ENCODE assay signal across 1 cellular context in the genomic region with DNA sequence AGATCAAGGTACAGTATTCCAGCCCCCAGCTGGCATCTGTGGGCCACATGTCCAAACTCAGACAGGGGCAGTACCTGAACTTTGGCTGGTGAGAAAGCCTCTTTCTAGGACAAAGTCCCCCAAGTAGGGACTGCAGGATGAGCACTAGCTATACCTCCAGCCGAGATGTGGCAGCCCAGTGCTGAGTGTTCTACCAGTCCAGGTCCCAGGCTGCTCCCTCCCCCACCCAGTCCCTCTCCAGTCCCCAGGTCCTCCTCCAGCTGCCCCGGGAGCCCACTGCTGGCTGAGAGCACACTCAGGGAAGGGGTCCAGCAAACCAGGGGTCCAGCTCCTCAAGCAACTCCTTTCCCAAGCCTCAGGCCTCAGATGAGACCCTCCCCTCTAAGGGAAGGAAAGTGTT.
TF ChIP-seq lines count a peak whose summit lies in the region.

No MANE protein-coding gene starts in this region.

TF ChIP-seq in H1, 55 proteins besides CTCF, POLR2A, EP300 and RAD21:
- TF ChIP-seq SP4 (IDR thresholded peaks at IDR 0.05; ENCODE audit: low read length) (no peak), CBX8 (IDR thresholded peaks at IDR 0.05; ENCODE audit: borderline replicate concordance, low read depth, low read length) (no peak), YY1 (IDR thresholded peaks at IDR 0.05; ENCODE audit: low read depth, low read length) (no peak), SIX5 (IDR thresholded peaks at IDR 0.05; ENCODE audit: low read depth, low read length) (no peak), POLR2AphosphoS5 (IDR thresholded peaks at IDR 0.05; ENCODE audit: low read depth, low read length) (no peak), JUND (IDR thresholded peaks at IDR 0.05; ENCODE audit: low read length) (no peak), RXRA (IDR thresholded peaks at IDR 0.05; ENCODE audit: insufficient read depth, low read depth, low read length) (no peak), POU5F1 (IDR thresholded peaks at IDR 0.05; ENCODE audit: low read depth, low read length) (no peak), HDAC6 (IDR thresholded peaks at IDR 0.05; ENCODE audit: low read depth, low read length) (no peak), HDAC2 (IDR thresholded peaks at IDR 0.05; ENCODE audit: borderline replicate concordance in 1 of 2, low read depth in 2 of 2, low read length in 2 of 2) (no peak), SIN3A (conservative IDR thresholded peaks at IDR 0.05 in 1 of 2, IDR thresholded peaks at IDR 0.05 in 1 of 2; ENCODE audit: low read depth in 1 of 2, low read length in 2 of 2) (no peak), SRF (IDR thresholded peaks at IDR 0.05; ENCODE audit: low read depth, low read length) (no peak), GABPA (IDR thresholded peaks at IDR 0.05; ENCODE audit: borderline replicate concordance, insufficient read depth, low read length) (no peak), RBBP5 (IDR thresholded peaks at IDR 0.05; ENCODE audit: borderline replicate concordance, low read depth, low read length) (no peak), PHF8 (conservative IDR thresholded peaks at IDR 0.05; ENCODE audit: low read depth, low read length) (no peak)
- TF ChIP-seq, protein P1, sequence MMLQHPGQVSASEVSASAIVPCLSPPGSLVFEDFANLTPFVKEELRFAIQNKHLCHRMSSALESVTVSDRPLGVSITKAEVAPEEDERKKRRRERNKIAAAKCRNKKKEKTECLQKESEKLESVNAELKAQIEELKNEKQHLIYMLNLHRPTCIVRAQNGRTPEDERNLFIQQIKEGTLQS (IDR thresholded peaks at IDR 0.05; ENCODE audit: insufficient read depth, low read depth, low read length), result no peak
- TF ChIP-seq, protein P2, sequence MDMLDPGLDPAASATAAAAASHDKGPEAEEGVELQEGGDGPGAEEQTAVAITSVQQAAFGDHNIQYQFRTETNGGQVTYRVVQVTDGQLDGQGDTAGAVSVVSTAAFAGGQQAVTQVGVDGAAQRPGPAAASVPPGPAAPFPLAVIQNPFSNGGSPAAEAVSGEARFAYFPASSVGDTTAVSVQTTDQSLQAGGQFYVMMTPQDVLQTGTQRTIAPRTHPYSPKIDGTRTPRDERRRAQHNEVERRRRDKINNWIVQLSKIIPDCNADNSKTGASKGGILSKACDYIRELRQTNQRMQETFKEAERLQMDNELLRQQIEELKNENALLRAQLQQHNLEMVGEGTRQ (IDR thresholded peaks at IDR 0.05; ENCODE audit: low read length), result no peak
- TF ChIP-seq, protein P3, sequence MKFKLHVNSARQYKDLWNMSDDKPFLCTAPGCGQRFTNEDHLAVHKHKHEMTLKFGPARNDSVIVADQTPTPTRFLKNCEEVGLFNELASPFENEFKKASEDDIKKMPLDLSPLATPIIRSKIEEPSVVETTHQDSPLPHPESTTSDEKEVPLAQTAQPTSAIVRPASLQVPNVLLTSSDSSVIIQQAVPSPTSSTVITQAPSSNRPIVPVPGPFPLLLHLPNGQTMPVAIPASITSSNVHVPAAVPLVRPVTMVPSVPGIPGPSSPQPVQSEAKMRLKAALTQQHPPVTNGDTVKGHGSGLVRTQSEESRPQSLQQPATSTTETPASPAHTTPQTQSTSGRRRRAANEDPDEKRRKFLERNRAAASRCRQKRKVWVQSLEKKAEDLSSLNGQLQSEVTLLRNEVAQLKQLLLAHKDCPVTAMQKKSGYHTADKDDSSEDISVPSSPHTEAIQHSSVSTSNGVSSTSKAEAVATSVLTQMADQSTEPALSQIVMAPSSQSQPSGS (IDR thresholded peaks at IDR 0.05; ENCODE audit: low read length), result no peak
- TF ChIP-seq, protein P4, sequence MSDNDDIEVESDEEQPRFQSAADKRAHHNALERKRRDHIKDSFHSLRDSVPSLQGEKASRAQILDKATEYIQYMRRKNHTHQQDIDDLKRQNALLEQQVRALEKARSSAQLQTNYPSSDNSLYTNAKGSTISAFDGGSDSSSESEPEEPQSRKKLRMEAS (IDR thresholded peaks at IDR 0.05), result no peak
